Comparison of ENCODE assay signal across 23 cellular contexts in genomic region chr3:135093121-135093520, GRCh38.
"Had no signal": no experiment of that assay in that cellular context is flagged by ENCODE, and none has a peak within 500 bp of the region (broad histone marks: within the 10 kb centered on the region; RNA-seq: fewer than 3 reads in every experiment).

No MANE protein-coding gene starts in this region.

- H3K4me3 ChIP-seq: colonic mucosa, coronary artery, dorsolateral prefrontal cortex, esophagus muscularis mucosa, esophagus squamous epithelium, gastrocnemius medialis, gastroesophageal sphincter, heart left ventricle, heart right ventricle had no signal

- H3K27ac ChIP-seq: colonic mucosa, coronary artery, epithelial cell of prostate, esophagus muscularis mucosa, esophagus squamous epithelium, foreskin keratinocyte, gastrocnemius medialis, gastroesophageal sphincter, heart left ventricle, heart right ventricle had no signal

- H3K9me3 ChIP-seq: colonic mucosa, esophagus muscularis mucosa, esophagus squamous epithelium, gastrocnemius medialis, gastroesophageal sphincter, heart left ventricle, heart right ventricle had no signal

- DNase-seq: colonic mucosa; cortex of kidney; dermis blood vessel endothelial cell; dorsolateral prefrontal cortex; effector CD4-positive, alpha-beta T cell; effector CD8-positive, alpha-beta T cell; effector memory CD4-positive, alpha-beta T cell; effector memory CD8-positive, alpha-beta T cell; endodermal cell; erythroblast; esophagus squamous epithelium; foreskin fibroblast; foreskin keratinocyte; foreskin melanocyte; gastrocnemius medialis; glutamatergic neuron; head of caudate nucleus; heart left ventricle; heart right ventricle had no signal

- H3K4me1 ChIP-seq: colonic mucosa, esophagus muscularis mucosa, esophagus squamous epithelium, foreskin keratinocyte, gastrocnemius medialis, gastroesophageal sphincter, heart left ventricle, heart right ventricle had no signal

- H3K27me3 ChIP-seq: colonic mucosa, dorsolateral prefrontal cortex, esophagus muscularis mucosa, esophagus squamous epithelium, foreskin keratinocyte, gastrocnemius medialis, gastroesophageal sphincter, heart right ventricle had no signal

- H3K36me3 ChIP-seq: colonic mucosa, esophagus muscularis mucosa, esophagus squamous epithelium, gastrocnemius medialis, gastroesophageal sphincter, heart left ventricle, heart right ventricle had no signal
